In the genomic region with DNA sequence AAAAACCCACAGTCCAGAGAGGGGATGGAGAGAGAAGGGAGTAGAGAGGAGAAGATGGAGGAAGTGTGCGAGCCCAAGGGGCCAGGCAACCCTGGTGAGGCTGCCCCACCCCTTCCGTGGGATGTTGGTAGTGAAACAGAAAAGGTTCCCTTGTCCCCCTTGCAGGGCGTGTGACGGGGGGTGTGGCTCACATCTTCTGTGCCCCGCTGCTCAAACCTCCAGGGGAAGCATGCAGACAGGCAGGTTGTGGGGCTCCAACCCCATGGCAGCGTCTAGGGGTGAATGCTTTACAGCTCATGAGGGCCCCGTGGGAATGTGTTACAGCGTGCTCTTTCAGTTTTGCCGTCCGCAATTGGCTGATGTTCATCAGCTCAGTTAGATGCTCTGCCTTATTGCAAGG, we compare ENCODE assay signal across 22 cellular contexts. TPM values are rescaled to one million over a fixed set of nuclear protein-coding genes. Genes with fewer than 3 reads are reported as not detected.
A peak's percentile ranks its signal among the peaks of the same experiment; 100 is the strongest.
DNase-seq lines count a peak whose midpoint lies in the region; ATAC-seq and TF ChIP-seq lines count a peak whose summit lies in the region.
"Had no signal": no experiment of that assay in that cellular context is flagged by ENCODE, and none has a peak within 500 bp of the region (broad histone marks: within the 10 kb centered on the region; RNA-seq: fewer than 3 reads in every experiment).

No MANE protein-coding gene starts in this region.

- H3K36me3 ChIP-seq in naive thymus-derived CD4-positive, alpha-beta T cell (ENCODE audit: control insufficient read depth in 2 of 3, insufficient read depth in 3 of 3, low read length in 3 of 3) = no peaks in the 10 kb centered on the region
- H3K36me3 ChIP-seq: upper lobe of left lung had no signal

- POLR2A ChIA-PET in activated CD4-positive, alpha-beta T cell treated with anti-CD3 and anti-CD28 coated beads for 36 hours (lab: Charles Lee) = no interaction called here
- POLR2A ChIA-PET in activated CD4-positive, alpha-beta memory T cell treated with anti-CD3 and anti-CD28 coated beads for 36 hours (lab: Charles Lee) = no interaction called here
- POLR2A ChIA-PET in naive thymus-derived CD4-positive, alpha-beta T cell (lab: Charles Lee) = interaction anchor here (0.8 kb wide), 1 partner anchor 157 kb away, joined by 3 read pairs; no protein-coding TSS in a partner anchor

- H3K9me3 Mint-ChIP-seq in activated CD4-positive, alpha-beta T cell treated with anti-CD3 and anti-CD28 coated beads for 36 hours (ENCODE audit: low read depth) = peaks cover 19% of the 10 kb centered on the region
- peaks cover 29% of the 10 kb centered on the region for H3K9me3 Mint-ChIP-seq in activated CD4-positive, alpha-beta memory T cell treated with anti-CD3 and anti-CD28 coated beads for 36 hours
- H3K9me3 Mint-ChIP-seq in naive thymus-derived CD4-positive, alpha-beta T cell = peaks cover 0 to 44% (median 14%) of the 10 kb centered on the region in 11 donors
- peaks cover 10% of the 10 kb centered on the region for H3K9me3 Mint-ChIP-seq in progenitor cell of endocrine pancreas (ENCODE audit: low read depth)

- H3K4me3 Mint-ChIP-seq in activated CD4-positive, alpha-beta T cell treated with anti-CD3 and anti-CD28 coated beads for 36 hours = no peak overlapping the region
- H3K4me3 Mint-ChIP-seq in activated CD4-positive, alpha-beta memory T cell treated with anti-CD3 and anti-CD28 coated beads for 36 hours = no peak overlapping the region
- H3K4me3 Mint-ChIP-seq in naive thymus-derived CD4-positive, alpha-beta T cell = peak overlapping the region; percentile 48 to 84 (median 66)
- no peak overlapping the region for H3K4me3 Mint-ChIP-seq in progenitor cell of endocrine pancreas (ENCODE audit: low read depth)
- H3K4me3 Mint-ChIP-seq: T-helper 2 cell treated with Interferon-gamma antibody and Interleukin-4, amounts not matched to agents 5 μg/mL and 100 μg/mL, for 36 hours had no signal

- no peak for TF ChIP-seq CTCF in progenitor cell of endocrine pancreas (IDR thresholded peaks at IDR 0.05; ENCODE audit: unreplicated experiment)

- H3K27ac ChIP-seq in naive thymus-derived CD4-positive, alpha-beta T cell (ENCODE audit: low read depth, low read length) = no peak overlapping the region
- H3K27ac ChIP-seq: 22Rv1, C4-2B, upper lobe of left lung had no signal

- peaks cover 11% of the 10 kb centered on the region for H3K4me1 Mint-ChIP-seq in activated CD4-positive, alpha-beta T cell treated with anti-CD3 and anti-CD28 coated beads for 36 hours
- peaks cover 14% of the 10 kb centered on the region for H3K4me1 Mint-ChIP-seq in activated CD4-positive, alpha-beta memory T cell treated with anti-CD3 and anti-CD28 coated beads for 36 hours (ENCODE audit: low read depth)
- peaks cover 3 to 25% (median 20%) of the 10 kb centered on the region in 7 donors for H3K4me1 Mint-ChIP-seq in naive thymus-derived CD4-positive, alpha-beta T cell
- H3K4me1 Mint-ChIP-seq in progenitor cell of endocrine pancreas (ENCODE audit: low read depth) = no peaks in the 10 kb centered on the region

- H3K9me3 ChIP-seq in naive thymus-derived CD4-positive, alpha-beta T cell (ENCODE audit: control insufficient read depth in 2 of 3, low read length in 3 of 3) = peaks cover 0 to 19% (median 6%) of the 10 kb centered on the region in 3 experiments

- peak overlapping the region; percentile 24 for H3K4me3 ChIP-seq in naive thymus-derived CD4-positive, alpha-beta T cell (ENCODE audit: low read length)
- H3K4me3 ChIP-seq: smooth muscle cell, upper lobe of left lung had no signal

- no peak for ATAC-seq in activated CD4-positive, alpha-beta T cell treated with anti-CD3 and anti-CD28 coated beads for 36 hours
- ATAC-seq in HG02798 (IDR thresholded peaks at IDR 0.05; ENCODE audit: poor library complexity, unreplicated experiment) = peak; percentile 39
- ATAC-seq in naive thymus-derived CD4-positive, alpha-beta T cell = peak; percentile 64
- ATAC-seq: left ventricle myocardium superior had no signal

- peaks cover 5% of the 10 kb centered on the region for H3K36me3 Mint-ChIP-seq in activated CD4-positive, alpha-beta T cell treated with anti-CD3 and anti-CD28 coated beads for 36 hours (ENCODE audit: low read depth)
- peaks cover 14% of the 10 kb centered on the region for H3K36me3 Mint-ChIP-seq in activated CD4-positive, alpha-beta memory T cell treated with anti-CD3 and anti-CD28 coated beads for 36 hours
- H3K36me3 Mint-ChIP-seq in naive thymus-derived CD4-positive, alpha-beta T cell = peaks cover 6 to 15% (median 14%) of the 10 kb centered on the region in 5 donors
- H3K36me3 Mint-ChIP-seq in progenitor cell of endocrine pancreas (ENCODE audit: insufficient read depth) = no peaks in the 10 kb centered on the region

- no peaks in the 10 kb centered on the region for H3K27me3 ChIP-seq in naive thymus-derived CD4-positive, alpha-beta T cell (ENCODE audit: control insufficient read depth in 2 of 2, insufficient read depth in 2 of 2, low read length in 2 of 2)
- H3K27me3 ChIP-seq: upper lobe of left lung had no signal

- H3K4me1 ChIP-seq in naive thymus-derived CD4-positive, alpha-beta T cell (ENCODE audit: control insufficient read depth in 2 of 2, insufficient read depth in 2 of 2, low read length in 2 of 2) = peaks cover 9 to 14% of the 10 kb centered on the region in 2 donors

- intact Hi-C loops in activated CD4-positive, alpha-beta T cell treated with anti-CD3 and anti-CD28 coated beads for 36 hours (cut with DNase I, micrococcal nuclease) = no loop called here
- intact Hi-C loops in activated CD4-positive, alpha-beta memory T cell treated with anti-CD3 and anti-CD28 coated beads for 36 hours (cut with micrococcal nuclease) = no loop called here
- intact Hi-C loops in naive thymus-derived CD4-positive, alpha-beta T cell (cut with micrococcal nuclease) = no loop called here

- CTCF ChIA-PET in activated CD4-positive, alpha-beta T cell treated with anti-CD3 and anti-CD28 coated beads for 36 hours (lab: Charles Lee) = no interaction called here
- CTCF ChIA-PET in activated CD4-positive, alpha-beta memory T cell treated with anti-CD3 and anti-CD28 coated beads for 36 hours (lab: Charles Lee) = no interaction called here
- CTCF ChIA-PET in naive thymus-derived CD4-positive, alpha-beta T cell (lab: Charles Lee) = interaction anchor here (1.1 kb wide), 1 partner anchor 15 kb away, joined by 4 read pairs; no protein-coding TSS in a partner anchor

- H3K27ac Mint-ChIP-seq in activated CD4-positive, alpha-beta T cell treated with anti-CD3 and anti-CD28 coated beads for 36 hours = peak overlapping the region; percentile 13
- no peak overlapping the region for H3K27ac Mint-ChIP-seq in activated CD4-positive, alpha-beta memory T cell treated with anti-CD3 and anti-CD28 coated beads for 36 hours
- peak overlapping the region in 4 of 9 donors; percentile 49 to 91 (median 76) for H3K27ac Mint-ChIP-seq in naive thymus-derived CD4-positive, alpha-beta T cell
- no peak overlapping the region for H3K27ac Mint-ChIP-seq in progenitor cell of endocrine pancreas
- H3K27ac Mint-ChIP-seq: T-helper 2 cell treated with Interferon-gamma antibody and Interleukin-4, amounts not matched to agents 5 μg/mL and 100 μg/mL, for 36 hours had no signal

- peaks cover 29% of the 10 kb centered on the region for H3K27me3 Mint-ChIP-seq in activated CD4-positive, alpha-beta T cell treated with anti-CD3 and anti-CD28 coated beads for 36 hours
- peaks cover 40% of the 10 kb centered on the region for H3K27me3 Mint-ChIP-seq in activated CD4-positive, alpha-beta memory T cell treated with anti-CD3 and anti-CD28 coated beads for 36 hours
- peaks cover 6 to 21% (median 17%) of the 10 kb centered on the region in 5 donors for H3K27me3 Mint-ChIP-seq in naive thymus-derived CD4-positive, alpha-beta T cell
- H3K27me3 Mint-ChIP-seq in progenitor cell of endocrine pancreas = peaks cover 28% of the 10 kb centered on the region

- peak; percentile 36 for DNase-seq in activated CD4-positive, alpha-beta T cell treated with anti-CD3 and anti-CD28 coated beads for 36 hours
- no peak for DNase-seq in activated CD4-positive, alpha-beta T cell treated with anti-CD3 and anti-CD28 coated beads for 1 hour
- peak; percentile 20 for DNase-seq in activated CD4-positive, alpha-beta memory T cell treated with anti-CD3 and anti-CD28 coated beads for 36 hours
- DNase-seq in naive thymus-derived CD4-positive, alpha-beta T cell = peak in 4 of 9 donors; percentile 26 to 37 (median 30)
- DNase-seq in NCI-H1092 treated with DMSO at 0.1 percent for 48 hours (lab: John Stamatoyannopoulos, UW) (no peak), NCI-H2171 treated with DMSO at 0.1 percent for 48 hours (lab: John Stamatoyannopoulos, UW) (no peak), progenitor cell of endocrine pancreas (ENCODE audit: low spot score, unreplicated experiment) (no peak)
- DNase-seq: activated CD4-positive, alpha-beta T cell treated with anti-CD3 and anti-CD28 coated beads, Interleukin-2, amount 50 U/mL, for 4 hours; aorta; foreskin melanocyte; left ventricle myocardium superior; NCI-H187 treated with DMSO at 0.1 percent for 48 hours; SIG-M5; upper lobe of left lung had no signal

RNA-seq across cellular contexts. Expression of gene EVI5L, which starts 14.7 kb away (rescaled TPM):
- total RNA-seq in activated CD4-positive, alpha-beta T cell treated with anti-CD3 and anti-CD28 coated beads for 36 hours = 1 to 10 TPM; 4.8 to 5.9 TPM
- 1 to 10 TPM; 5.0 to 5.6 TPM for total RNA-seq in activated CD4-positive, alpha-beta memory T cell treated with anti-CD3 and anti-CD28 coated beads for 36 hours
- 10 to 100 TPM in 3 of 5 experiments, 1 to 10 TPM in 2; 7.4 to 12.2 (median 11.4) TPM for total RNA-seq in naive thymus-derived CD4-positive, alpha-beta T cell
- polyA plus RNA-seq in naive thymus-derived CD4-positive, alpha-beta T cell = 1 to 10 TPM; 2.5 to 3.8 TPM
- 15.2 and 16.2 TPM in 2 replicates for total RNA-seq in progenitor cell of endocrine pancreas

RNA-seq across cellular contexts. Expression of gene CLEC4M, which starts 52.3 kb away (rescaled TPM):
- not detected for total RNA-seq in activated CD4-positive, alpha-beta T cell treated with anti-CD3 and anti-CD28 coated beads for 36 hours
- not detected for total RNA-seq in activated CD4-positive, alpha-beta memory T cell treated with anti-CD3 and anti-CD28 coated beads for 36 hours
- total RNA-seq in naive thymus-derived CD4-positive, alpha-beta T cell = not detected
- under 1 TPM in 1 of 2 donors, not detected in 1; 0.74 TPM for polyA plus RNA-seq in naive thymus-derived CD4-positive, alpha-beta T cell
- 0.36 and 0.42 TPM in 2 replicates for total RNA-seq in progenitor cell of endocrine pancreas
- total RNA-seq: aorta, Daoy, HT-29, left ventricle myocardium superior, smooth muscle cell had no signal
- polyA plus RNA-seq: smooth muscle cell had no signal

RNA-seq across cellular contexts. Expression of gene PRR36, which starts 58.9 kb away (rescaled TPM):
- total RNA-seq in activated CD4-positive, alpha-beta T cell treated with anti-CD3 and anti-CD28 coated beads for 36 hours = under 1 TPM; 0.09 to 0.14 TPM
- total RNA-seq in activated CD4-positive, alpha-beta memory T cell treated with anti-CD3 and anti-CD28 coated beads for 36 hours = under 1 TPM; 0.14 to 0.19 TPM
- 1 to 10 TPM in 1 of 5 experiments, under 1 TPM in 3, not detected in 1; 0.08 to 1.2 (median 0.16) TPM for total RNA-seq in naive thymus-derived CD4-positive, alpha-beta T cell
- polyA plus RNA-seq in naive thymus-derived CD4-positive, alpha-beta T cell = under 1 TPM; 0.08 to 0.12 TPM
- 37.4 and 40.4 TPM in 2 replicates for total RNA-seq in progenitor cell of endocrine pancreas
- total RNA-seq: Daoy, NCI-H460 had no signal

Comparison
In these comparisons a context has a peak if more than half of its experiments do, and no peak if none do; other contexts are left out.
1. DNase-seq: peak in activated CD4-positive, alpha-beta T cell treated with anti-CD3 and anti-CD28 coated beads for 36 hours (single experiment) and activated CD4-positive, alpha-beta memory T cell treated with anti-CD3 and anti-CD28 coated beads for 36 hours (single experiment); none in activated CD4-positive, alpha-beta T cell treated with anti-CD3 and anti-CD28 coated beads for 1 hour (single experiment), NCI-H1092 treated with DMSO at 0.1 percent for 48 hours (single experiment), NCI-H2171 treated with DMSO at 0.1 percent for 48 hours (single experiment) and progenitor cell of endocrine pancreas (single experiment).
2. H3K4me3 Mint-ChIP-seq: peak in naive thymus-derived CD4-positive, alpha-beta T cell (10 of 10); none in activated CD4-positive, alpha-beta T cell treated with anti-CD3 and anti-CD28 coated beads for 36 hours (single experiment), activated CD4-positive, alpha-beta memory T cell treated with anti-CD3 and anti-CD28 coated beads for 36 hours (single experiment) and progenitor cell of endocrine pancreas (single experiment).
3. RNA of gene PRR36, which starts 58.9 kb away (total RNA-seq): 37.4 to 40.4 TPM in progenitor cell of endocrine pancreas; 0.14 to 0.19 TPM in activated CD4-positive, alpha-beta memory T cell treated with anti-CD3 and anti-CD28 coated beads for 36 hours, 0.09 to 0.14 TPM in activated CD4-positive, alpha-beta T cell treated with anti-CD3 and anti-CD28 coated beads for 36 hours and 0.08 to 1.2 TPM in naive thymus-derived CD4-positive, alpha-beta T cell; every median in the first group is over 10 times any median in the second.